In the genomic region with DNA sequence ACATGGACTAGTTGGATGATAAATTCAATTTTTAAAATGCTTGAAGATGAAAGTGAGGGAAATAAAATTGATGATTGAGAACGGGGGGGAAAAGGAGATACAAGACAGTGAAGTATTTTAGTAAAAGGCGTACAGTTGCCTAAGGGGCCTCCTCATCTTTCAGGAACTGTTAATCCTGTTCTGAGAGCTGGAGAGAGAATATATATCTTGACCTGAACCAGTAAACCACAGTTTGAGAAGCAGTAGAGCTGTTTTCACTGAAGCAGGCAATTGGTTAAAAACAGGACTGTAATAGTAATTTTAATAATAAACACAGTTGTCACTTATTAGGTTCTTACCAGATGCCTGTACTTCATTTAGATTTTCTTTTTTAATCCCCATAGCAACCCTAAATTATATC, we compare ENCODE assay signal across 18 cellular contexts.
"Had no signal": no experiment of that assay in that cellular context is flagged by ENCODE, and none has a peak within 500 bp of the region (broad histone marks: within the 10 kb centered on the region; RNA-seq: fewer than 3 reads in every experiment).

No MANE protein-coding gene starts in this region.

- H3K27me3 Mint-ChIP-seq: effector memory CD8-positive, alpha-beta T cell; stimulated activated naive B cell treated with anti-CD40 and anti-IgM and Interleukin-4, amounts not matched to agents 10 μg/mL and 1 μg/mL and 100 μg/mL, for 72 hours had no signal

- H3K36me3 Mint-ChIP-seq: activated naive CD4-positive, alpha-beta T cell treated with anti-CD3 and anti-CD28 coated beads, Interleukin-2, amount 50 U/mL, for 24 hours had no signal

- H3K36me3 ChIP-seq: adrenal gland, lower lobe of right lung, thyroid gland, WERI-Rb-1 had no signal

- H3K27ac Mint-ChIP-seq: activated naive CD4-positive, alpha-beta T cell treated with anti-CD3 and anti-CD28 coated beads, Interleukin-2, amount 50 U/mL, for 24 hours; effector memory CD8-positive, alpha-beta T cell; nephron; stimulated activated naive B cell treated with anti-CD40 and anti-IgM and Interleukin-4, amounts not matched to agents 10 μg/mL and 1 μg/mL and 100 μg/mL, for 72 hours had no signal

- H3K4me3 ChIP-seq: adrenal gland, lower lobe of right lung, spleen, thyroid gland had no signal

- H3K9me3 ChIP-seq: adrenal gland, lower lobe of right lung, spleen, thyroid gland had no signal

- H3K27ac ChIP-seq: adrenal gland, lower lobe of right lung, spleen, thyroid gland, WERI-Rb-1 had no signal

- H3K4me3 Mint-ChIP-seq: activated naive CD4-positive, alpha-beta T cell treated with anti-CD3 and anti-CD28 coated beads, Interleukin-2, amount 50 U/mL, for 24 hours; effector memory CD8-positive, alpha-beta T cell; nephron; stimulated activated naive B cell treated with anti-CD40 and anti-IgM and Interleukin-4, amounts not matched to agents 10 μg/mL and 1 μg/mL and 100 μg/mL, for 72 hours had no signal

- DNase-seq: activated CD4-positive, alpha-beta T cell treated with anti-CD3 and anti-CD28 coated beads, Interleukin-2, amount 50 U/mL, for 4 hours; activated gamma-delta T cell; adrenal gland; caudate nucleus; effector memory CD8-positive, alpha-beta T cell; foreskin melanocyte; head of caudate nucleus; lower lobe of right lung; posterior cingulate gyrus; right cardiac atrium; spleen; stimulated activated naive B cell treated with anti-CD40 and anti-IgM and Interleukin-4, amounts not matched to agents 10 μg/mL and 1 μg/mL and 100 μg/mL, for 72 hours; SW 1271; T-helper 2 cell; thyroid gland; WERI-Rb-1 had no signal

- H3K9me3 Mint-ChIP-seq: activated naive CD4-positive, alpha-beta T cell treated with anti-CD3 and anti-CD28 coated beads, Interleukin-2, amount 50 U/mL, for 24 hours; effector memory CD8-positive, alpha-beta T cell; nephron; stimulated activated naive B cell treated with anti-CD40 and anti-IgM and Interleukin-4, amounts not matched to agents 10 μg/mL and 1 μg/mL and 100 μg/mL, for 72 hours had no signal

- ATAC-seq: effector memory CD8-positive, alpha-beta T cell; lower lobe of right lung; right cardiac atrium; stimulated activated naive B cell treated with anti-CD40 and anti-IgM and Interleukin-4, amounts not matched to agents 10 μg/mL and 1 μg/mL and 100 μg/mL, for 72 hours had no signal

- H3K27me3 ChIP-seq: adrenal gland, spleen, thyroid gland had no signal
